8 cellular contexts compared by ENCODE assay signal in genomic region chr10:484925-485661, GRCh38.
A peak's percentile ranks its signal among the peaks of the same experiment; 100 is the strongest.
DNase-seq lines count a peak whose midpoint lies in the region; ATAC-seq and TF ChIP-seq lines count a peak whose summit lies in the region.

No MANE protein-coding gene starts in this region.

- peaks cover 8% of the 10 kb centered on the region for H3K4me1 Mint-ChIP-seq in activated CD8-positive, alpha-beta memory T cell treated with anti-CD3 and anti-CD28 coated beads, Interleukin-2, amount 10 ng/mL, durations not matched to agents 7 days and 5 days

- no peaks in the 10 kb centered on the region for H3K36me3 Mint-ChIP-seq in activated CD8-positive, alpha-beta memory T cell treated with anti-CD3 and anti-CD28 coated beads, Interleukin-2, amount 10 ng/mL, durations not matched to agents 7 days and 5 days

- no peaks in the 10 kb centered on the region for H3K9me3 Mint-ChIP-seq in activated CD8-positive, alpha-beta memory T cell treated with anti-CD3 and anti-CD28 coated beads, Interleukin-2, amount 10 ng/mL, durations not matched to agents 7 days and 5 days (ENCODE audit: low read depth)

- peaks cover 0 to 18% (median 0%) of the 10 kb centered on the region in 11 experiments; a peak in 4 of 22 replicates for H3K36me3 ChIP-seq in BLaER1 treated with 17β-estradiol and CSF1 and Interleukin-3, amounts not matched to agents 10 nM and 100 nM

- H3K27ac Mint-ChIP-seq in activated CD8-positive, alpha-beta memory T cell treated with anti-CD3 and anti-CD28 coated beads, Interleukin-2, amount 10 ng/mL, durations not matched to agents 7 days and 5 days = peak overlapping the region; percentile 87

- H3K9me3 ChIP-seq in BLaER1 treated with 17β-estradiol and CSF1 and Interleukin-3, amounts not matched to agents 10 nM and 100 nM (replicated peaks in 1 of 11) = no peaks in the 10 kb centered on the region

- CTCF ChIA-PET in activated CD8-positive, alpha-beta memory T cell treated with anti-CD3 and anti-CD28 coated beads, Interleukin-2, amount 10 ng/mL, durations not matched to agents 7 days and 5 days (lab: Charles Lee) = no interaction called here

- peak overlapping the region; percentile 40 to 76 (median 70); a peak in 20 of 22 replicates for H3K27ac ChIP-seq in BLaER1 treated with 17β-estradiol and CSF1 and Interleukin-3, amounts not matched to agents 10 nM and 100 nM

- ATAC-seq in HG02852 (IDR thresholded peaks at IDR 0.05; ENCODE audit: unreplicated experiment) (peak; percentile 50), GM19455 (IDR thresholded peaks at IDR 0.05; ENCODE audit: unreplicated experiment) (no peak)
- ATAC-seq in activated CD8-positive, alpha-beta memory T cell treated with anti-CD3 and anti-CD28 coated beads, Interleukin-2, amount 10 ng/mL, durations not matched to agents 7 days and 5 days = peak; percentile 84

- H4K20me1 ChIP-seq in BLaER1 treated with 17β-estradiol and CSF1 and Interleukin-3, amounts not matched to agents 10 nM and 100 nM = peaks cover 0 to 75% (median 0%) of the 10 kb centered on the region in 11 experiments; a peak in 8 of 22 replicates

- H3K4me2 ChIP-seq in BLaER1 treated with 17β-estradiol and CSF1 and Interleukin-3, amounts not matched to agents 10 nM and 100 nM = peak overlapping the region; percentile 71 to 91 (median 84)

- H3K9ac ChIP-seq in BLaER1 treated with 17β-estradiol and CSF1 and Interleukin-3, amounts not matched to agents 10 nM and 100 nM = peak overlapping the region; percentile 64 to 82 (median 78)

- TF ChIP-seq CTCF in fibroblast of the aortic adventitia (IDR thresholded peaks at IDR 0.05; ENCODE audit: insufficient read depth, low read length) = no peak

- H3K4me1 ChIP-seq in BLaER1 treated with 17β-estradiol and CSF1 and Interleukin-3, amounts not matched to agents 10 nM and 100 nM = peaks cover 7 to 62% (median 34%) of the 10 kb centered on the region in 10 experiments; a peak in 18 of 20 replicates

- H3K27me3 ChIP-seq in BLaER1 treated with 17β-estradiol and CSF1 and Interleukin-3, amounts not matched to agents 10 nM and 100 nM = peaks cover 0 to 13% (median 9%) of the 10 kb centered on the region in 11 experiments; a peak in 12 of 22 replicates

- peak; percentile 61 for DNase-seq in activated CD8-positive, alpha-beta memory T cell treated with anti-CD3 and anti-CD28 coated beads, Interleukin-2, amount 10 ng/mL, durations not matched to agents 7 days and 5 days
- peak; percentile 28 for DNase-seq in fibroblast of the aortic adventitia (ENCODE audit: low read depth)
- peak; percentile 6 for DNase-seq in stimulated activated CD8-positive, alpha-beta memory T cell treated with anti-CD3 and anti-CD28 coated beads, Interleukin-12 subunit alpha, Interleukin-12 subunit beta, amount 100 ng/mL, for 4 hours (ENCODE audit: low read depth)
- no peak for DNase-seq in NCI-H2029 (lab: John Stamatoyannopoulos, UW)
- no peak for DNase-seq in GDM1 (lab: John Stamatoyannopoulos, UW)

- peak overlapping the region; percentile 72 for H3K4me3 Mint-ChIP-seq in activated CD8-positive, alpha-beta memory T cell treated with anti-CD3 and anti-CD28 coated beads, Interleukin-2, amount 10 ng/mL, durations not matched to agents 7 days and 5 days

- peak overlapping the region; percentile 45 to 72 (median 61) for H3K4me3 ChIP-seq in BLaER1 treated with 17β-estradiol and CSF1 and Interleukin-3, amounts not matched to agents 10 nM and 100 nM
- H3K4me3 ChIP-seq in fibroblast of the aortic adventitia (ENCODE audit: low read depth, low read length) = peak overlapping the region; percentile 57

- H3K27me3 Mint-ChIP-seq in activated CD8-positive, alpha-beta memory T cell treated with anti-CD3 and anti-CD28 coated beads, Interleukin-2, amount 10 ng/mL, durations not matched to agents 7 days and 5 days = peaks cover 3% of the 10 kb centered on the region

Comparison
In these comparisons a context has a peak if more than half of its experiments do, and no peak if none do; other contexts are left out.
1. DNase-seq: peak in activated CD8-positive, alpha-beta memory T cell treated with anti-CD3 and anti-CD28 coated beads, Interleukin-2, amount 10 ng/mL, durations not matched to agents 7 days and 5 days (single experiment), fibroblast of the aortic adventitia (single experiment) and stimulated activated CD8-positive, alpha-beta memory T cell treated with anti-CD3 and anti-CD28 coated beads, Interleukin-12 subunit alpha, Interleukin-12 subunit beta, amount 100 ng/mL, for 4 hours (single experiment); none in NCI-H2029 (single experiment) and GDM1 (single experiment).